ENCODE assay signal across 31 cellular contexts in the genomic region with DNA sequence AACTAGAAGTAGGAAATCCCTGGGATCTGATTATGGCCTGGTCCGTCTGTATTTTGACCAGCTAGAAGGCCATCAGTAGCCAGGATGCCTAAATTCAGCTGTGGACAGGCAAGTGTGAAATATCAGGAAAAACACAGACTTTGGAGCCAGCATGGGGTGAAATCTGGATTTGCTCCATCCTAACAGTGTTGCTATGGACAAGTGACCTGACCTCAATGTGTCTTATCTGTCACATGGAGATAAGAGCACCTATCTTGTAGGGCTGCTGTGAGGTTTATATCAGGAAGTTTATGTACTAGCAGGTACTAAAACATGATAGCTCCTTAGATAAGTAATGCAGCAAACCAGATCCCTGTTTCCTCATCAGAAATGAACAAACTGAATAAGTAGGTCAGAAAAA.
DNase-seq lines count a peak whose midpoint lies in the region; ATAC-seq, FAIRE-seq and TF ChIP-seq lines count a peak whose summit lies in the region.
"Had no signal": no experiment of that assay in that cellular context is flagged by ENCODE, and none has a peak within 500 bp of the region (broad histone marks: within the 10 kb centered on the region; RNA-seq: fewer than 3 reads in every experiment).

No MANE protein-coding gene starts in this region.

- CTCF ChIA-PET in SK-N-SH (lab: Yijun Ruan, JAX) = interaction anchor here (0.7 kb wide), 1 partner anchor 256 kb away, joined by 3 read pairs; no protein-coding TSS in a partner anchor

- POLR2A ChIA-PET in SK-N-SH (lab: Yijun Ruan, JAX) = no interaction called here

- H2BK120ac ChIP-seq in mesendoderm (ENCODE audit: low read depth, low read length) = no peak overlapping the region

- no peak overlapping the region for H2AFZ ChIP-seq in SK-N-SH (ENCODE audit: low read depth)
- no peak overlapping the region for H2AFZ ChIP-seq in hepatocyte

- H4K5ac ChIP-seq in mesendoderm (ENCODE audit: low read length) = no peak overlapping the region

- H3K79me1 ChIP-seq in mesendoderm (ENCODE audit: low read length) = no peaks in the 10 kb centered on the region

- no peak overlapping the region for H2BK15ac ChIP-seq in mesendoderm (replicated peaks; ENCODE audit: low read depth)

- no peak for ATAC-seq in SK-N-SH treated with all-trans-retinoic acid at 6 μM for 48 hours
- ATAC-seq: CD8-positive, alpha-beta T cell; GM12878; K562 had no signal

- FAIRE-seq in small intestine (lab: Jason Lieb, UNC) = no peak
- FAIRE-seq: GM12878, K562 had no signal

- H3K9me2 ChIP-seq in SK-N-SH (no peaks in the 10 kb centered on the region), hepatocyte (replicated peaks; ENCODE audit: insufficient read depth) (no peaks in the 10 kb centered on the region)

- no peak for TF ChIP-seq RAD21 in SK-N-SH (IDR thresholded peaks at IDR 0.05; ENCODE audit: low read length)

- no peak overlapping the region for H3K18ac ChIP-seq in mesendoderm (ENCODE audit: low read length)

- H2AK5ac ChIP-seq in mesendoderm (ENCODE audit: low read length) = no peak overlapping the region

- H4K8ac ChIP-seq in mesendoderm (ENCODE audit: low read depth, low read length) = no peak overlapping the region

- H3F3A ChIP-seq in SK-N-SH (replicated peaks; ENCODE audit: insufficient read depth) = no peaks in the 10 kb centered on the region

- no peak for TF ChIP-seq POLR2A in transverse colon (IDR thresholded peaks at IDR 0.05)

- TF ChIP-seq EP300 in SK-N-SH (IDR thresholded peaks at IDR 0.05; ENCODE audit: borderline replicate concordance in 1 of 2, low read depth in 1 of 2, low read length in 1 of 2) (peak in 1 of 2 experiments; percentile 63; a peak in 1 of 4 replicates), transverse colon (IDR thresholded peaks at IDR 0.05; ENCODE audit: low read depth) (no peak)

- H3K79me2 ChIP-seq in SK-N-SH (ENCODE audit: insufficient read depth) (no peaks in the 10 kb centered on the region), hepatocyte (no peaks in the 10 kb centered on the region), mesendoderm (ENCODE audit: control insufficient read depth, insufficient read depth, low read length) (no peaks in the 10 kb centered on the region)

- DNase-seq in SK-N-SH = peak; percentile 20
- peak; percentile 26 for DNase-seq in hepatocyte (ENCODE audit: low spot score)
- peak; percentile 88 for DNase-seq in mesendoderm
- peak; percentile 61 for DNase-seq in small intestine
- DNase-seq in iPS-NIHi11 (ENCODE audit: low spot score) = no peak
- DNase-seq in transverse colon = no peak
- no peak for DNase-seq in mesenteric fat pad (ENCODE audit: low spot score)
- DNase-seq: CD8-positive, alpha-beta T cell; DMS 273 treated with DMSO at 0.1 percent for 48 hours; DMS79; EL; GDM1; GOT3; HFFc6; Kasumi-1; MV-4-11; NCI-H1105; NCI-H1436 treated with DMSO at 0.1 percent for 48 hours; NCI-H1930; NCI-H2107; NCI-H510A; NCI-H69; Right ventricle myocardium superior; RPMI8226 had no signal

- H3K9me3 ChIP-seq in SK-N-SH (no peaks in the 10 kb centered on the region), hepatocyte (ENCODE audit: low read depth) (no peaks in the 10 kb centered on the region), small intestine (ENCODE audit: control insufficient read depth, low read depth) (no peaks in the 10 kb centered on the region), transverse colon (no peaks in the 10 kb centered on the region)
- H3K9me3 ChIP-seq: HAP-1 had no signal

- TF ChIP-seq CTCF in SK-N-SH (IDR thresholded peaks at IDR 0.05) = no peak
- TF ChIP-seq CTCF in hepatocyte (IDR thresholded peaks at IDR 0.05; ENCODE audit: poor library complexity) = no peak
- no peak for TF ChIP-seq CTCF in transverse colon (IDR thresholded peaks at IDR 0.05)

- H2BK5ac ChIP-seq in mesendoderm (ENCODE audit: low read length) = no peak overlapping the region

- H3K56ac ChIP-seq in mesendoderm (ENCODE audit: low read length) = no peak overlapping the region

- intact Hi-C loops in transverse colon (cut with DNase I; ENCODE audit: low total_unique reads) = no loop called here

- H3K36me3 ChIP-seq in SK-N-SH (replicated peaks in 1 of 2; ENCODE audit: control insufficient read depth in 1 of 2, insufficient read depth in 2 of 2, low read length in 1 of 2) (no peaks in the 10 kb centered on the region), hepatocyte (replicated peaks; ENCODE audit: insufficient read depth, low read depth) (no peaks in the 10 kb centered on the region), mesendoderm (ENCODE audit: control insufficient read depth, insufficient read depth, low read length) (no peaks in the 10 kb centered on the region), small intestine (ENCODE audit: control insufficient read depth in 2 of 2, insufficient read depth in 2 of 2, low read length in 2 of 2) (no peaks in the 10 kb centered on the region), transverse colon (no peaks in the 10 kb centered on the region)
- H3K36me3 ChIP-seq: HAP-1 had no signal

- no peak overlapping the region for H3K23ac ChIP-seq in mesendoderm (ENCODE audit: low read length)

- H3K27me3 ChIP-seq in SK-N-SH (ENCODE audit: insufficient read depth) (no peaks in the 10 kb centered on the region), hepatocyte (no peaks in the 10 kb centered on the region), mesendoderm (ENCODE audit: insufficient read depth, low read length, poor library complexity) (no peaks in the 10 kb centered on the region), small intestine (ENCODE audit: control insufficient read depth in 2 of 2, insufficient read depth in 2 of 2, low read length in 2 of 2) (no peaks in the 10 kb centered on the region), transverse colon (no peaks in the 10 kb centered on the region)

- H3K4ac ChIP-seq in mesendoderm (ENCODE audit: low read depth, low read length) = no peak overlapping the region

- in situ Hi-C loops in transverse colon (cut with MboI; ENCODE audit: low pct_ligation_motif_present in 1 of 4, low pct_unique_long_range_greater_than_20kb in 1 of 4, low sequenced_read_pairs in 3 of 4) = no loop called here

- no peak overlapping the region for H3K4me2 ChIP-seq in SK-N-SH
- no peak overlapping the region for H3K4me2 ChIP-seq in hepatocyte
- no peak overlapping the region for H3K4me2 ChIP-seq in mesendoderm (ENCODE audit: low read length)

- 44% methylated on average over 1 of the region's 1 CpG for WGBS in SK-N-SH (ENCODE audit: low lambda C conversion rate)
- 58% methylated on average over 1 of the region's 1 CpG for WGBS in hepatocyte (ENCODE audit: low lambda C conversion rate, missing lambda C conversion rate)
- whole genome bisulfite sequencing in mesendoderm (ENCODE audit: extremely low coverage, insufficient coverage, low lambda C conversion rate) = no CpG with 5 or more reads among the region's 1 CpG
- 30 to 54% (median 45%) methylated on average over 1 of the region's 1 CpG for WGBS in small intestine, 3 donors
- WGBS in transverse colon (ENCODE audit: low coverage in 1 of 2), 2 donors = 56% methylated on average over 1 of the region's 1 CpG; no CpG with 5 or more reads in 1 of the 2 donors

- H3K9ac ChIP-seq in SK-N-SH (no peak overlapping the region), mesendoderm (ENCODE audit: low read length) (no peak overlapping the region)

- no peaks in the 10 kb centered on the region for H4K20me1 ChIP-seq in SK-N-SH (ENCODE audit: insufficient read depth)
- no peaks in the 10 kb centered on the region for H4K20me1 ChIP-seq in hepatocyte (ENCODE audit: insufficient read depth, poor library complexity, severe bottlenecking)

- no peak overlapping the region for H3K27ac ChIP-seq in SK-N-SH (ENCODE audit: low read depth in 2 of 2, low read length in 1 of 2)
- no peak overlapping the region for H3K27ac ChIP-seq in hepatocyte
- H3K27ac ChIP-seq in mesendoderm (ENCODE audit: low read depth, low read length) = no peak overlapping the region
- H3K27ac ChIP-seq in small intestine (ENCODE audit: low read depth in 1 of 2, low read length in 1 of 2) = no peak overlapping the region
- H3K27ac ChIP-seq in transverse colon = no peak overlapping the region
- H3K27ac ChIP-seq: 22Rv1, C4-2B, HL-60 had no signal

- H3K4me3 ChIP-seq in SK-N-SH (ENCODE audit: low read depth in 2 of 2, low read length in 1 of 2) (no peak overlapping the region), hepatocyte (no peak overlapping the region), mesendoderm (ENCODE audit: low read length) (no peak overlapping the region), small intestine (ENCODE audit: low read depth in 1 of 2, low read length in 2 of 2) (no peak overlapping the region), transverse colon (no peak overlapping the region)
- H3K4me3 ChIP-seq: GM12878, HAP-1, K562 had no signal

- peaks cover 0 to 18% of the 10 kb centered on the region in 2 experiments; a peak in 2 of 4 replicates for H3K4me1 ChIP-seq in SK-N-SH (ENCODE audit: control insufficient read depth in 1 of 2, insufficient read depth in 2 of 2, low read depth in 1 of 2, low read length in 1 of 2)
- peaks cover 14% of the 10 kb centered on the region for H3K4me1 ChIP-seq in hepatocyte (ENCODE audit: insufficient read depth)
- H3K4me1 ChIP-seq in mesendoderm (ENCODE audit: control insufficient read depth, low read depth, low read length) = peaks cover 10% of the 10 kb centered on the region
- H3K4me1 ChIP-seq in small intestine (ENCODE audit: control insufficient read depth in 2 of 2, insufficient read depth in 1 of 2, low read depth in 1 of 2, low read length in 1 of 2) = peaks cover 0 to 3% of the 10 kb centered on the region in 2 donors
- peaks cover 0 to 10% (median 3%) of the 10 kb centered on the region in 4 donors for H3K4me1 ChIP-seq in transverse colon
- H3K4me1 ChIP-seq: HAP-1 had no signal

TF ChIP-seq in SK-N-SH, 30 proteins besides CTCF, POLR2A, EP300 and RAD21:
- TF ChIP-seq FOXM1 (IDR thresholded peaks at IDR 0.05; ENCODE audit: low read depth) = no peak
- TF ChIP-seq FOXJ3 (CRISPR knock-in tag; IDR thresholded peaks at IDR 0.05) = peak; percentile 45; the same call in 1 of the 2 replicates
- TF ChIP-seq CHD2 (IDR thresholded peaks at IDR 0.05; ENCODE audit: low read length, partially characterized antibody) = peak; percentile 37
- TF ChIP-seq GATA2 (CRISPR knock-in tag; IDR thresholded peaks at IDR 0.05) = peak; percentile 91
- peak; percentile 81 for TF ChIP-seq RCOR1 (IDR thresholded peaks at IDR 0.05; ENCODE audit: low read length)

TF ChIP-seq in SK-N-SH treated with all-trans-retinoic acid at 6 μM for 48 hours, 23 proteins besides CTCF, POLR2A, EP300 and RAD21 (continues in another document):
- no peak for TF ChIP-seq GLIS3 (CRISPR knock-in tag; IDR thresholded peaks at IDR 0.05)

Comparison
In these comparisons a context has a peak if more than half of its experiments do, and no peak if none do; other contexts are left out.
1. DNase-seq: peak in SK-N-SH (single experiment), hepatocyte (single experiment), mesendoderm (single experiment) and small intestine (single experiment); none in iPS-NIHi11 (single experiment), transverse colon (single experiment) and mesenteric fat pad (single experiment).